Comparison of ENCODE assay signal across 19 cellular contexts in the genomic region with DNA sequence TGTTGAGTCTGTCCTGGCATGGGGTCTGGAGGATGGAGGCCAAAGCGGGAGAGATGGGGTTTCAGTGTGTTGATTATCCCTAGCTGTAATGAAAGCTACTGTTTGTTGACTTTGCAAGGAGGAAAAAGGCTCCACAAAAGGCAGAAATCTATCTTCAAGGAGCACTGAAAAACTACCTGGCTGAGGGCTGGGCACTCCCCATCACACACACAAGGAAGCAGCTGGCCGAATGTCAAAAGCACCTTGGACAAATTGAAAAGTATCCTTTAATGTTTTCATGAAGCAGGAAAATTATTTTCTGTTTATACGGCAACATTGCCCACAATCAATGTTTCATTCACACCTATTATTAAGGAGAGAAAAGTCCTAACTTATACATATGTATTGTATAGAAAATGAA. TPM values are rescaled to one million over a fixed set of nuclear protein-coding genes. Genes with fewer than 3 reads are reported as not detected.
DNase-seq lines count a peak whose midpoint lies in the region; ATAC-seq and TF ChIP-seq lines count a peak whose summit lies in the region.
"Had no signal": no experiment of that assay in that cellular context is flagged by ENCODE, and none has a peak within 500 bp of the region (broad histone marks: within the 10 kb centered on the region; RNA-seq: fewer than 3 reads in every experiment).

No MANE protein-coding gene starts in this region.

- no peak overlapping the region for H3K4me3 Mint-ChIP-seq in CD4-positive, alpha-beta T cell
- peak overlapping the region; percentile 63 for H3K4me3 Mint-ChIP-seq in activated T-helper 17 cell treated with anti-CD3 and anti-CD28 coated beads, Interleukin-2, amount 50 U/mL, for 72 hours
- H3K4me3 Mint-ChIP-seq in naive thymus-derived CD8-positive, alpha-beta T cell, result peak overlapping the region in 2 of 10 donors; percentile 5 to 8

- no peaks in the 10 kb centered on the region for H3K9me3 ChIP-seq in CD4-positive, alpha-beta T cell (ENCODE audit: control insufficient read depth, low read length)
- H3K9me3 ChIP-seq in tibial artery, result no peaks in the 10 kb centered on the region

- peak; percentile 24 for DNase-seq in NCI-H2029 (lab: John Stamatoyannopoulos, UW)
- DNase-seq in NCI-H2029 treated with DMSO at 0.1 percent for 48 hours (lab: John Stamatoyannopoulos, UW), result no peak
- DNase-seq in CD4-positive, alpha-beta T cell, result no peak
- DNase-seq in naive thymus-derived CD8-positive, alpha-beta T cell, result no peak
- DNase-seq in tibial artery, result no peak
- no peak for DNase-seq in NCI-H1092 treated with DMSO at 0.1 percent for 48 hours (lab: John Stamatoyannopoulos, UW)
- no peak for DNase-seq in cortex of kidney (lab: John Stamatoyannopoulos, UW)
- DNase-seq: activated gamma-delta T cell; HCEC 1CT; KG1; NCI-H1694; NCI-H446; PC-9; SHP77 treated with DMSO at 0.1 percent for 48 hours; stimulated activated CD4-positive, alpha-beta T cell treated with anti-CD3 and anti-CD28 coated beads, Interleukin-1b, Interleukin-23, amount 100 ng/mL, for 48 hours; stimulated activated naive CD4-positive, alpha-beta T cell treated with Interleukin-2 at 50 U/mL for 16 hours had no signal

- intact Hi-C loops in CD4-positive, alpha-beta T cell (cut with DNase I, micrococcal nuclease), result loop anchor here in 1 of 2 experiments (2.0 kb wide), 1 partner anchor 63 kb away; no protein-coding TSS in a partner anchor
- intact Hi-C loops in tibial artery (cut with DNase I; ENCODE audit: low total_unique reads), result no loop called here

- H3K27me3 ChIP-seq in CD4-positive, alpha-beta T cell (ENCODE audit: control insufficient read depth, insufficient read depth, low read length), result no peaks in the 10 kb centered on the region
- H3K27me3 ChIP-seq in tibial artery, result no peaks in the 10 kb centered on the region

- no peaks in the 10 kb centered on the region for H3K27me3 Mint-ChIP-seq in CD4-positive, alpha-beta T cell
- H3K27me3 Mint-ChIP-seq in activated T-helper 17 cell treated with anti-CD3 and anti-CD28 coated beads, Interleukin-2, amount 50 U/mL, for 72 hours, result no peaks in the 10 kb centered on the region
- H3K27me3 Mint-ChIP-seq in naive thymus-derived CD8-positive, alpha-beta T cell, result no peaks in the 10 kb centered on the region

- H3K27ac ChIP-seq in CD4-positive, alpha-beta T cell (ENCODE audit: low read depth, low read length), result no peak overlapping the region
- H3K27ac ChIP-seq in tibial artery, result no peak overlapping the region
- H3K27ac ChIP-seq: 22Rv1, PC-9, VCaP had no signal

- no peak for TF ChIP-seq CTCF in CD4-positive, alpha-beta T cell (IDR thresholded peaks at IDR 0.05)
- TF ChIP-seq CTCF in tibial artery (IDR thresholded peaks at IDR 0.05), result no peak

- H3K4me1 ChIP-seq in tibial artery, result no peaks in the 10 kb centered on the region

- ATAC-seq in CD4-positive, alpha-beta T cell (ENCODE audit: poor library complexity), result no peak
- no peak for ATAC-seq in activated T-helper 17 cell treated with anti-CD3 and anti-CD28 coated beads, Interleukin-2, amount 50 U/mL, for 72 hours (replicated peaks)
- ATAC-seq in naive thymus-derived CD8-positive, alpha-beta T cell, result no peak

- H3K27ac Mint-ChIP-seq in CD4-positive, alpha-beta T cell, result peak overlapping the region; percentile 95
- peak overlapping the region; percentile 21 for H3K27ac Mint-ChIP-seq in activated T-helper 17 cell treated with anti-CD3 and anti-CD28 coated beads, Interleukin-2, amount 50 U/mL, for 72 hours
- H3K27ac Mint-ChIP-seq in naive thymus-derived CD8-positive, alpha-beta T cell, result peak overlapping the region in 9 of 10 donors; percentile 15 to 99 (median 67)

- H3K9me3 Mint-ChIP-seq in CD4-positive, alpha-beta T cell, result no peaks in the 10 kb centered on the region
- no peaks in the 10 kb centered on the region for H3K9me3 Mint-ChIP-seq in activated T-helper 17 cell treated with anti-CD3 and anti-CD28 coated beads, Interleukin-2, amount 50 U/mL, for 72 hours
- H3K9me3 Mint-ChIP-seq in naive thymus-derived CD8-positive, alpha-beta T cell, result no peaks in the 10 kb centered on the region

- POLR2A ChIA-PET in CD4-positive, alpha-beta T cell (lab: Charles Lee), result interaction anchor here (1.8 kb wide), 1 partner anchor 10 kb away, joined by 9 read pairs; no protein-coding TSS in a partner anchor
- POLR2A ChIA-PET in naive thymus-derived CD8-positive, alpha-beta T cell (lab: Charles Lee), result interaction anchor here (1.1 kb wide), 1 partner anchor 794 kb away, joined by 3 read pairs; no protein-coding TSS in a partner anchor

- peaks cover 59% of the 10 kb centered on the region for H3K4me1 Mint-ChIP-seq in CD4-positive, alpha-beta T cell (ENCODE audit: low read depth)
- peaks cover 48% of the 10 kb centered on the region for H3K4me1 Mint-ChIP-seq in activated T-helper 17 cell treated with anti-CD3 and anti-CD28 coated beads, Interleukin-2, amount 50 U/mL, for 72 hours
- peaks cover 29 to 70% (median 62%) of the 10 kb centered on the region in 4 donors for H3K4me1 Mint-ChIP-seq in naive thymus-derived CD8-positive, alpha-beta T cell

- peaks cover 80 to 98% (median 87%) of the 10 kb centered on the region in 3 donors for H3K36me3 ChIP-seq in tibial artery

- CTCF ChIA-PET in CD4-positive, alpha-beta T cell (lab: Charles Lee), result no interaction called here

- no peak overlapping the region for H3K4me3 ChIP-seq in tibial artery
- H3K4me3 ChIP-seq: PC-9 had no signal

- peaks cover 89% of the 10 kb centered on the region for H3K36me3 Mint-ChIP-seq in CD4-positive, alpha-beta T cell (ENCODE audit: low read depth)
- H3K36me3 Mint-ChIP-seq in activated T-helper 17 cell treated with anti-CD3 and anti-CD28 coated beads, Interleukin-2, amount 50 U/mL, for 72 hours (ENCODE audit: low read depth), result peaks cover 98% of the 10 kb centered on the region
- H3K36me3 Mint-ChIP-seq in naive thymus-derived CD8-positive, alpha-beta T cell, result peaks cover 8 to 75% (median 32%) of the 10 kb centered on the region in 3 donors

RNA-seq across cellular contexts. Expression of a gene that starts 27.8 kb away (rescaled TPM):
- total RNA-seq in CD4-positive, alpha-beta T cell, result 10 to 100 TPM; 38.0 to 40.6 TPM
- total RNA-seq in activated T-helper 17 cell treated with anti-CD3 and anti-CD28 coated beads, Interleukin-2, amount 50 U/mL, for 72 hours, result 10 to 100 TPM; 40.4 to 42.0 TPM
- total RNA-seq in naive thymus-derived CD8-positive, alpha-beta T cell, result 10 to 100 TPM in 1 of 2 experiments, 1 to 10 TPM in 1; 9.0 to 12.4 TPM
- 10 to 100 TPM in 1 of 3 donors, 1 to 10 TPM in 2; 6.2 to 12.6 (median 6.3) TPM for polyA plus RNA-seq in naive thymus-derived CD8-positive, alpha-beta T cell

RNA-seq across cellular contexts. Expression of a gene that starts 54.0 kb away (rescaled TPM):
- 10 to 100 TPM; 21.9 to 23.0 TPM for total RNA-seq in CD4-positive, alpha-beta T cell
- total RNA-seq in activated T-helper 17 cell treated with anti-CD3 and anti-CD28 coated beads, Interleukin-2, amount 50 U/mL, for 72 hours, result 10 to 100 TPM; 65.6 to 77.0 TPM
- 10 to 100 TPM; 15.2 to 18.9 TPM for total RNA-seq in naive thymus-derived CD8-positive, alpha-beta T cell
- 10 to 100 TPM; 44.3 to 51.8 (median 51.5) TPM for polyA plus RNA-seq in naive thymus-derived CD8-positive, alpha-beta T cell

Comparison
In these comparisons a context has a peak if more than half of its experiments do, and no peak if none do; other contexts are left out.
1. H3K27ac Mint-ChIP-seq: peak in every context shown above with its lines; median percentile 95 in CD4-positive, alpha-beta T cell; 67 in naive thymus-derived CD8-positive, alpha-beta T cell; 21 in activated T-helper 17 cell treated with anti-CD3 and anti-CD28 coated beads, Interleukin-2, amount 50 U/mL, for 72 hours.